ENCODE assay signal across 1 cellular context in the genomic region with DNA sequence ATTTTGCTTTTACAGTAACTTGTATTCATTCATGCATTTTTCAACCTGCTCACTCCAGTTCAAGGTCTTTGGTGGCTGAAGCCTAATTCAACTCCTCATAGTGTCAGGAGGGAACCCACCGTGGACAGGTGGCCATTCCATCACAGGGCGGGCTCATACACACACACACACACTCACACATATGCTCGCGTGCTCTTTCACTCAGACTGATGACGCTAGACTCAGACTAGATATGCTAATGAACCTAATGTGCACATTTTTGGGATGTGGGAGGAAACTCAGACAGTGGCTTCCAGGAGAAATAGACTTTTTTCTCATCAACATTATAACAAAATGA.
TF ChIP-seq lines count a peak whose summit lies in the region.

No MANE protein-coding gene starts in this region.

TF ChIP-seq in HEK293, 187 proteins besides CTCF, POLR2A, EP300 and RAD21 (continued from another document):
- no peak for TF ChIP-seq ZIC2 (tag by site-specific recombination; IDR thresholded peaks at IDR 0.05)
- TF ChIP-seq, protein P1, sequence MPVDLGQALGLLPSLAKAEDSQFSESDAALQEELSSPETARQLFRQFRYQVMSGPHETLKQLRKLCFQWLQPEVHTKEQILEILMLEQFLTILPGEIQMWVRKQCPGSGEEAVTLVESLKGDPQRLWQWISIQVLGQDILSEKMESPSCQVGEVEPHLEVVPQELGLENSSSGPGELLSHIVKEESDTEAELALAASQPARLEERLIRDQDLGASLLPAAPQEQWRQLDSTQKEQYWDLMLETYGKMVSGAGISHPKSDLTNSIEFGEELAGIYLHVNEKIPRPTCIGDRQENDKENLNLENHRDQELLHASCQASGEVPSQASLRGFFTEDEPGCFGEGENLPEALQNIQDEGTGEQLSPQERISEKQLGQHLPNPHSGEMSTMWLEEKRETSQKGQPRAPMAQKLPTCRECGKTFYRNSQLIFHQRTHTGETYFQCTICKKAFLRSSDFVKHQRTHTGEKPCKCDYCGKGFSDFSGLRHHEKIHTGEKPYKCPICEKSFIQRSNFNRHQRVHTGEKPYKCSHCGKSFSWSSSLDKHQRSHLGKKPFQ (tag by site-specific recombination; IDR thresholded peaks at IDR 0.05) = no peak
- TF ChIP-seq, protein P2, sequence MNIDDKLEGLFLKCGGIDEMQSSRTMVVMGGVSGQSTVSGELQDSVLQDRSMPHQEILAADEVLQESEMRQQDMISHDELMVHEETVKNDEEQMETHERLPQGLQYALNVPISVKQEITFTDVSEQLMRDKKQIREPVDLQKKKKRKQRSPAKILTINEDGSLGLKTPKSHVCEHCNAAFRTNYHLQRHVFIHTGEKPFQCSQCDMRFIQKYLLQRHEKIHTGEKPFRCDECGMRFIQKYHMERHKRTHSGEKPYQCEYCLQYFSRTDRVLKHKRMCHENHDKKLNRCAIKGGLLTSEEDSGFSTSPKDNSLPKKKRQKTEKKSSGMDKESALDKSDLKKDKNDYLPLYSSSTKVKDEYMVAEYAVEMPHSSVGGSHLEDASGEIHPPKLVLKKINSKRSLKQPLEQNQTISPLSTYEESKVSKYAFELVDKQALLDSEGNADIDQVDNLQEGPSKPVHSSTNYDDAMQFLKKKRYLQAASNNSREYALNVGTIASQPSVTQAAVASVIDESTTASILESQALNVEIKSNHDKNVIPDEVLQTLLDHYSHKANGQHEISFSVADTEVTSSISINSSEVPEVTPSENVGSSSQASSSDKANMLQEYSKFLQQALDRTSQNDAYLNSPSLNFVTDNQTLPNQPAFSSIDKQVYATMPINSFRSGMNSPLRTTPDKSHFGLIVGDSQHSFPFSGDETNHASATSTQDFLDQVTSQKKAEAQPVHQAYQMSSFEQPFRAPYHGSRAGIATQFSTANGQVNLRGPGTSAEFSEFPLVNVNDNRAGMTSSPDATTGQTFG (tag by site-specific recombination; IDR thresholded peaks at IDR 0.05; ENCODE audit: borderline replicate concordance) = no peak
TF ChIP-seq in HEK293: peak in this region for 10.
